Comparison of ENCODE assay signal across 17 cellular contexts in the genomic region with DNA sequence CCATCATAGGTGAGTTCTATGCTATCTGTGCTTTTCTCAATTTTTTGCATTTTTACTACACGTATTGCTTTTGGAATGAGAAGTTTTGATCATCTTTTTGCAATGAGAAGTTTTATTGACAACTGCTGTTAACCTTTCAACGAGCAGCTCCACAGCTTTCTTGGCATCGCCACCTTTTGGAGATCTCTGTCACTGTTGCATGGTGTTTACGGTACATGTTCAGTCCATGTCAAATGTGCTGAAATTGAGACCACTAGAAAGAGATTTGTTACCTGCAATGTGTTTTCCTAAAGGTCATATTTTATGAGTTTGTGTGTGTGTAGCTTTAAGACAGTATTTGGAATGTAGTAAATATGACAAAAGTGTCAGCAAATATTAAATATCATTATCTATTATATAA.
DNase-seq lines count a peak whose midpoint lies in the region; ATAC-seq and TF ChIP-seq lines count a peak whose summit lies in the region.
"Had no signal": no experiment of that assay in that cellular context is flagged by ENCODE, and none has a peak within 500 bp of the region (broad histone marks: within the 10 kb centered on the region; RNA-seq: fewer than 3 reads in every experiment).

No MANE protein-coding gene starts in this region.

- no peak overlapping the region for H3K14ac ChIP-seq in H9 (ENCODE audit: insufficient read depth, low read length)

- H3K4ac ChIP-seq in H9 (ENCODE audit: low read depth, low read length): no peak overlapping the region
- H3K4ac ChIP-seq in mesendoderm (ENCODE audit: low read depth, low read length): no peak overlapping the region

- H3K27me3 Mint-ChIP-seq in H9 (ENCODE audit: low read depth): no peaks in the 10 kb centered on the region

- no peaks in the 10 kb centered on the region for H3F3A ChIP-seq in Loucy (ENCODE audit: low read depth)

- no peaks in the 10 kb centered on the region for H3K23me2 ChIP-seq in H9 (ENCODE audit: insufficient read length, low read depth, low read length, poor library complexity, severe bottlenecking)

- no peak overlapping the region for H2AFZ ChIP-seq in H9 (ENCODE audit: low read length)
- H2AFZ ChIP-seq in Loucy (ENCODE audit: low read length): no peak overlapping the region
- H2AFZ ChIP-seq in parathyroid adenoma: peak overlapping the region; percentile 28
- H2AFZ ChIP-seq: GM23338 had no signal

- H2AK5ac ChIP-seq in H9 (ENCODE audit: insufficient read length, low read length): no peak overlapping the region
- no peak overlapping the region for H2AK5ac ChIP-seq in mesendoderm (ENCODE audit: low read length)

- H2BK20ac ChIP-seq in H9 (ENCODE audit: low read depth, low read length, poor library complexity, severe bottlenecking): no peak overlapping the region

- H3K79me1 ChIP-seq in H9 (ENCODE audit: insufficient read depth, low read depth, low read length, poor library complexity, severe bottlenecking) (no peaks in the 10 kb centered on the region), mesendoderm (ENCODE audit: low read length) (no peaks in the 10 kb centered on the region)

- no peak overlapping the region for H3K4me3 Mint-ChIP-seq in H9
- H3K4me3 Mint-ChIP-seq: B cell; CD8-positive, alpha-beta T cell; GM23338; IgD-negative memory B cell had no signal

- ATAC-seq in left lobe of liver (peak; percentile 33), GM18858 (IDR thresholded peaks at IDR 0.05; ENCODE audit: unreplicated experiment) (no peak), GM18519 (IDR thresholded peaks at IDR 0.05; ENCODE audit: low FRiP score, unreplicated experiment) (no peak)
- ATAC-seq: CD8-positive, alpha-beta T cell; GM23338; HCT116 had no signal

- no peaks in the 10 kb centered on the region for H3K9me2 ChIP-seq in Loucy (replicated peaks; ENCODE audit: low read depth, low read length)

- H3K9ac ChIP-seq in H9 (ENCODE audit: extremely low read depth, insufficient read length, low read length): no peak overlapping the region
- no peak overlapping the region for H3K9ac ChIP-seq in Loucy (ENCODE audit: low read depth, low read length, poor library complexity, severe bottlenecking)
- no peak overlapping the region for H3K9ac ChIP-seq in parathyroid adenoma
- no peak overlapping the region for H3K9ac ChIP-seq in mesendoderm (ENCODE audit: low read length)
- H3K9ac ChIP-seq: BLaER1 treated with 17β-estradiol and CSF1 and Interleukin-3, amounts not matched to agents 10 nM and 100 nM had no signal

- no peak overlapping the region for H4K91ac ChIP-seq in H9 (ENCODE audit: insufficient read length, low read depth, low read length)

- no peak overlapping the region for H3T11ph ChIP-seq in H9 (ENCODE audit: low read length)

- DNase-seq in H9 (no peak), left lobe of liver (ENCODE audit: low spot score) (no peak), NCI-H1694 (lab: John Stamatoyannopoulos, UW) (no peak), mesendoderm (no peak)
- DNase-seq: Calu3; CD8-positive, alpha-beta T cell; DMS79 treated with DMSO at 0.1 percent for 48 hours; GF-D8 had no signal

- H3K36me3 Mint-ChIP-seq in H9 (ENCODE audit: insufficient read depth in 1 of 3, low read depth in 3 of 3): no peaks in the 10 kb centered on the region
- H3K36me3 Mint-ChIP-seq: CD8-positive, alpha-beta T cell; IgD-negative memory B cell had no signal

- H3K27me3 ChIP-seq in H9 (ENCODE audit: insufficient read depth, low read length) (no peaks in the 10 kb centered on the region), Loucy (ENCODE audit: insufficient read depth, low read length, poor library complexity, severe bottlenecking) (no peaks in the 10 kb centered on the region), parathyroid adenoma (ENCODE audit: control insufficient read depth, insufficient read depth, low read length) (no peaks in the 10 kb centered on the region), mesendoderm (ENCODE audit: insufficient read depth, low read length, poor library complexity) (no peaks in the 10 kb centered on the region)
- H3K27me3 ChIP-seq: BLaER1 treated with 17β-estradiol and CSF1 and Interleukin-3, amounts not matched to agents 10 nM and 100 nM had no signal

- TF ChIP-seq CTCF in H9 (conservative IDR thresholded peaks at IDR 0.05): 0 out of 3 replicates have a peak, but pooled peaks have one; percentile 11
- peak; percentile 21; the same call in 1 of the 2 replicates for TF ChIP-seq CTCF in Loucy (conservative IDR thresholded peaks at IDR 0.05; ENCODE audit: low read length)
- no peak for TF ChIP-seq CTCF in parathyroid adenoma (IDR thresholded peaks at IDR 0.05)

- no peaks in the 10 kb centered on the region; a peak in 1 of 5 replicates for H3K9me3 Mint-ChIP-seq in H9
- H3K9me3 Mint-ChIP-seq: CD8-positive, alpha-beta T cell; GM23338 had no signal

- H3K4me1 ChIP-seq in H9 (ENCODE audit: insufficient read depth, low read length) (no peaks in the 10 kb centered on the region), Loucy (ENCODE audit: insufficient read depth, low read length, poor library complexity, severe bottlenecking) (no peaks in the 10 kb centered on the region), parathyroid adenoma (no peaks in the 10 kb centered on the region), mesendoderm (ENCODE audit: control insufficient read depth, low read depth, low read length) (no peaks in the 10 kb centered on the region)
- H3K4me1 ChIP-seq: BLaER1 treated with 17β-estradiol and CSF1 and Interleukin-3, amounts not matched to agents 10 nM and 100 nM had no signal

- H4K5ac ChIP-seq in H9 (ENCODE audit: insufficient read length, low read depth, low read length) (no peak overlapping the region), mesendoderm (ENCODE audit: low read length) (no peak overlapping the region)

- H3K27ac ChIP-seq in H9 (ENCODE audit: insufficient read length, low read depth, low read length): no peak overlapping the region
- H3K27ac ChIP-seq in parathyroid adenoma: no peak overlapping the region
- H3K27ac ChIP-seq in mesendoderm (ENCODE audit: low read depth, low read length): no peak overlapping the region
- H3K27ac ChIP-seq: BLaER1 treated with 17β-estradiol and CSF1 and Interleukin-3, amounts not matched to agents 10 nM and 100 nM had no signal

- H3K4me3 ChIP-seq in Loucy (ENCODE audit: low read length, poor library complexity, severe bottlenecking): no peak overlapping the region
- H3K4me3 ChIP-seq in parathyroid adenoma (ENCODE audit: low read depth, low read length): no peak overlapping the region
- no peak overlapping the region for H3K4me3 ChIP-seq in mesendoderm (ENCODE audit: low read length)
- H3K4me3 ChIP-seq: BLaER1 treated with 17β-estradiol and CSF1 and Interleukin-3, amounts not matched to agents 10 nM and 100 nM; GM23338 had no signal

- H3K9me3 ChIP-seq in H9 (ENCODE audit: control insufficient read depth, low read depth, low read length) (no peaks in the 10 kb centered on the region), Loucy (ENCODE audit: insufficient read depth, low read depth, low read length) (no peaks in the 10 kb centered on the region), parathyroid adenoma (ENCODE audit: control insufficient read depth, low read length) (no peaks in the 10 kb centered on the region)
- H3K9me3 ChIP-seq: BLaER1 treated with 17β-estradiol and CSF1 and Interleukin-3, amounts not matched to agents 10 nM and 100 nM had no signal

- no peaks in the 10 kb centered on the region for H3K79me2 ChIP-seq in H9 (ENCODE audit: insufficient read depth, low read length)
- H3K79me2 ChIP-seq in Loucy (ENCODE audit: insufficient read depth, low read length): no peaks in the 10 kb centered on the region
- H3K79me2 ChIP-seq in parathyroid adenoma: no peaks in the 10 kb centered on the region
- H3K79me2 ChIP-seq in mesendoderm (ENCODE audit: control insufficient read depth, insufficient read depth, low read length): no peaks in the 10 kb centered on the region

- WGBS in H9 (ENCODE audit: extremely low coverage, insufficient read length, low lambda C conversion rate): no CpG with 5 or more reads among the region's 4 CpGs
- WGBS in mesendoderm (ENCODE audit: extremely low coverage, insufficient coverage, low lambda C conversion rate): no CpG with 5 or more reads among the region's 4 CpGs

- H2BK120ac ChIP-seq in H9 (ENCODE audit: low read depth, low read length, poor library complexity, severe bottlenecking): no peak overlapping the region
- no peak overlapping the region for H2BK120ac ChIP-seq in mesendoderm (ENCODE audit: low read depth, low read length)

- H3K18ac ChIP-seq in H9 (ENCODE audit: insufficient read length, low read depth, low read length) (no peak overlapping the region), mesendoderm (ENCODE audit: low read length) (no peak overlapping the region)

- H3K4me1 Mint-ChIP-seq in H9: no peaks in the 10 kb centered on the region
- H3K4me1 Mint-ChIP-seq: B cell, GM23338, IgD-negative memory B cell had no signal

- no peak overlapping the region for H3K23ac ChIP-seq in H9 (ENCODE audit: insufficient read length, low read depth, low read length)
- no peak overlapping the region for H3K23ac ChIP-seq in mesendoderm (ENCODE audit: low read length)

- no peak overlapping the region for H4K8ac ChIP-seq in H9 (replicated peaks; ENCODE audit: insufficient read length, low read depth, low read length)
- H4K8ac ChIP-seq in mesendoderm (ENCODE audit: low read depth, low read length): no peak overlapping the region

- no peak overlapping the region for H3K56ac ChIP-seq in H9 (ENCODE audit: insufficient read length, low read depth, low read length)
- H3K56ac ChIP-seq in mesendoderm (ENCODE audit: low read length): no peak overlapping the region

- H2BK12ac ChIP-seq in H9 (ENCODE audit: insufficient read length, low read depth, low read length): no peak overlapping the region

- H2BK5ac ChIP-seq in H9 (ENCODE audit: insufficient read length, low read length): no peak overlapping the region
- H2BK5ac ChIP-seq in mesendoderm (ENCODE audit: low read length): no peak overlapping the region

- H4K20me1 ChIP-seq in H9 (ENCODE audit: control insufficient read depth, insufficient read depth, insufficient read length) (no peaks in the 10 kb centered on the region), Loucy (ENCODE audit: insufficient read depth, low read length, poor library complexity, severe bottlenecking) (no peaks in the 10 kb centered on the region)
- H4K20me1 ChIP-seq: BLaER1 treated with 17β-estradiol and CSF1 and Interleukin-3, amounts not matched to agents 10 nM and 100 nM had no signal

- no peak overlapping the region for H3K4me2 ChIP-seq in H9 (ENCODE audit: insufficient read depth, insufficient read length, low read length)
- H3K4me2 ChIP-seq in Loucy (ENCODE audit: low read depth, low read length, poor library complexity, severe bottlenecking): no peak overlapping the region
- H3K4me2 ChIP-seq in parathyroid adenoma (ENCODE audit: low read length): no peak overlapping the region
- no peak overlapping the region for H3K4me2 ChIP-seq in mesendoderm (ENCODE audit: low read length)
- H3K4me2 ChIP-seq: BLaER1 treated with 17β-estradiol and CSF1 and Interleukin-3, amounts not matched to agents 10 nM and 100 nM; GM23338 had no signal

- H2BK15ac ChIP-seq in H9 (ENCODE audit: low read depth, low read length): no peak overlapping the region
- H2BK15ac ChIP-seq in mesendoderm (replicated peaks; ENCODE audit: low read depth): no peak overlapping the region

- H3K36me3 ChIP-seq in Loucy (ENCODE audit: insufficient read depth, low read length): no peaks in the 10 kb centered on the region
- H3K36me3 ChIP-seq in parathyroid adenoma (ENCODE audit: control insufficient read depth, insufficient read depth, low read length): no peaks in the 10 kb centered on the region
- H3K36me3 ChIP-seq in mesendoderm (ENCODE audit: control insufficient read depth, insufficient read depth, low read length): no peaks in the 10 kb centered on the region
- H3K36me3 ChIP-seq: BLaER1 treated with 17β-estradiol and CSF1 and Interleukin-3, amounts not matched to agents 10 nM and 100 nM had no signal

- H3K27ac Mint-ChIP-seq in H9: no peak overlapping the region
- H3K27ac Mint-ChIP-seq: B cell; CD8-positive, alpha-beta T cell; GM23338; IgD-negative memory B cell had no signal
